21 cellular contexts compared by ENCODE assay signal in the genomic region with DNA sequence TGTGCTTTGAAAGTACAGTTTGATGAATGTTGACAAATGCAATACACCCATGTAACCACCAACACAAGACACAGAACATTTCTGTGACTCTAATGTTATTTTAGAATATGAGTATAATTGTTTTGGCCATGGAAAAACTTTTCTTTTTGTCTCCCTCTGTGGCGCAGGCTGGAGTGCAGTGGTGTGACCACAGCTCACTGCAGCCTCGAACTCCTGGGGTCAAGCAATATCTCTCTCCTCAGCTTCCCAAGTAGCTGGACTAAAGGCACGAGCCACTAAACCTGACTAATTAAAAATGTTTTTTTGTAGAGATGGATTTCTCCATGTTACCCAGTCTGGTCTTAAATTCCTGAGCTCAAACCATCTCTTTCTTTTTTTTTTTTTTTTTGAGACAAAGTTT.
"Had no signal": no experiment of that assay in that cellular context is flagged by ENCODE, and none has a peak within 500 bp of the region (broad histone marks: within the 10 kb centered on the region; RNA-seq: fewer than 3 reads in every experiment).

No MANE protein-coding gene starts in this region.

- H3K4me3 ChIP-seq: breast epithelium, Peyer's patch, SJSA1 had no signal

- H3K27ac Mint-ChIP-seq: activated CD8-positive, alpha-beta T cell treated with anti-CD3 and anti-CD28 coated beads, Interleukin-2, amount 10 ng/mL, durations not matched to agents 7 days and 5 days; activated naive CD4-positive, alpha-beta T cell treated with anti-CD3 and anti-CD28 coated beads, Interleukin-2, amount 50 U/mL, for 24 hours; T-helper 1 cell treated with Interleukin-12 subunit alpha and Interleukin-12 subunit beta and Interleukin-4 antibody, amounts not matched to agents 30 μg/mL and 1 μg/mL, for 36 hours had no signal

- H3K4me1 ChIP-seq: breast epithelium, Peyer's patch had no signal

- H3K27ac ChIP-seq: breast epithelium, Peyer's patch, RWPE1, SJSA1 had no signal

- DNase-seq: activated CD4-positive, alpha-beta T cell treated with anti-CD3 and anti-CD28 coated beads for 4 hours; activated CD8-positive, alpha-beta T cell treated with anti-CD3 and anti-CD28 coated beads, Interleukin-2, amount 10 ng/mL, durations not matched to agents 7 days and 5 days; activated T-cell treated with anti-CD3 and anti-CD28 coated beads, Interleukin-2, amount 50 U/mL, for 1 hour; caudate nucleus; Kasumi-1; KBM-7; NCI-H1048; NCI-H146; NCI-H1930; NCI-H2171; NCI-H226; NCI-H526; NK-92 treated with Interleukin-12 subunit alpha and Interleukin-12 subunit beta, amount 100 ng/mL, for 24 hours; SHP77 had no signal

- H3K9me3 ChIP-seq: breast epithelium, Peyer's patch, SJSA1 had no signal

- H3K9me3 Mint-ChIP-seq: activated naive CD4-positive, alpha-beta T cell treated with anti-CD3 and anti-CD28 coated beads, Interleukin-2, amount 50 U/mL, for 24 hours; T-helper 1 cell treated with Interleukin-12 subunit alpha and Interleukin-12 subunit beta and Interleukin-4 antibody, amounts not matched to agents 30 μg/mL and 1 μg/mL, for 36 hours had no signal

- H3K4me3 Mint-ChIP-seq: activated CD8-positive, alpha-beta T cell treated with anti-CD3 and anti-CD28 coated beads, Interleukin-2, amount 10 ng/mL, durations not matched to agents 7 days and 5 days; activated naive CD4-positive, alpha-beta T cell treated with anti-CD3 and anti-CD28 coated beads, Interleukin-2, amount 50 U/mL, for 24 hours; T-helper 1 cell treated with Interleukin-12 subunit alpha and Interleukin-12 subunit beta and Interleukin-4 antibody, amounts not matched to agents 30 μg/mL and 1 μg/mL, for 36 hours had no signal

- H3K4me1 Mint-ChIP-seq: activated naive CD4-positive, alpha-beta T cell treated with anti-CD3 and anti-CD28 coated beads, Interleukin-2, amount 50 U/mL, for 24 hours had no signal

- H3K36me3 Mint-ChIP-seq: activated naive CD4-positive, alpha-beta T cell treated with anti-CD3 and anti-CD28 coated beads, Interleukin-2, amount 50 U/mL, for 24 hours had no signal

- ATAC-seq: activated CD4-positive, CD25-positive, alpha-beta regulatory T cell treated with anti-CD3 and anti-CD28 coated beads, Interleukin-2, amount 50 U/mL, for 24 hours; activated CD8-positive, alpha-beta T cell treated with anti-CD3 and anti-CD28 coated beads, Interleukin-2, amount 10 ng/mL, durations not matched to agents 7 days and 5 days had no signal

- H3K36me3 ChIP-seq: breast epithelium, Peyer's patch, SJSA1 had no signal

- H3K27me3 ChIP-seq: breast epithelium, Peyer's patch, SJSA1 had no signal
